In the genomic region with DNA sequence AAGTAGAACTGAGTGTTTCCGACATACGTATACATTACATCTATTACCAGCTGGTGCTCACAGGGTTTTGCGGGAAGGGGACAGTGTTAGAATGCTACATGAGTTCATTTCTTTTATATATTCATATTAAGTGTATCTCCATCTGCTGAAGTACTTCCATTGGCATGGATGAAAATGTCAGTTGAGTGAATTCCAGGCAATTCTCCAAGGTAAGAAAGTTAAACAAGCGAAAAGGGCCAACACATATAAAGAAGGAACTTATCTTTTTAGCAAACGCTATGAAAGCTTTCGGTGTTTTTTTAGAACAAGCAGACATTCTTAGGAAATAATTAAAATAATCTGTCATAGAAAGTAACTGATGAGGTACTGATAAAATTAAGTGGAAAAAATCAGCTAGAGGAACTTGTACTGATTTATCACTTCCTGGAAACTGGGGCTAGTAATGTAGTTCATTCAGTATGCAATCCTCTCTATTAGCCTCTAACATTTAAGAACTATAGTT, we compare ENCODE assay signal across 15 cellular contexts. TPM values are rescaled to one million over a fixed set of nuclear protein-coding genes. Genes with fewer than 3 reads are reported as not detected.
DNase-seq lines count a peak whose midpoint lies in the region; ATAC-seq and TF ChIP-seq lines count a peak whose summit lies in the region.
"Had no signal": no experiment of that assay in that cellular context is flagged by ENCODE, and none has a peak within 500 bp of the region (broad histone marks: within the 10 kb centered on the region; RNA-seq: fewer than 3 reads in every experiment).

No MANE protein-coding gene starts in this region.

- H3K27me3 Mint-ChIP-seq in activated T-cell treated with anti-CD3 and anti-CD28 coated beads, Interleukin-2, amount 50 U/mL, for 72 hours (ENCODE audit: low read depth) = no peaks in the 10 kb centered on the region
- no peaks in the 10 kb centered on the region for H3K27me3 Mint-ChIP-seq in activated T-helper 2 cell treated with anti-CD3 and anti-CD28 coated beads, Interferon-gamma antibody, Interleukin-2, Interleukin-4, amounts not matched to agents 10 μg/mL and 5 μg/mL and 100 μg/mL, durations not matched to agents 14 hours and 24 hours and 36 hours (ENCODE audit: low read depth)
- H3K27me3 Mint-ChIP-seq: natural killer cell treated with Interleukin-12 subunit alpha and Interleukin-12 subunit beta and Interleukin-15 and Interleukin-18, amount 100 ng/mL, for 72 hours had no signal

- no peaks in the 10 kb centered on the region for H3K9me3 ChIP-seq in thyroid gland

- TF ChIP-seq CTCF in fibroblast of villous mesenchyme (IDR thresholded peaks at IDR 0.05; ENCODE audit: insufficient read depth, low read depth, low read length) = no peak
- no peak for TF ChIP-seq CTCF in thyroid gland (IDR thresholded peaks at IDR 0.05)

- peaks cover 29% of the 10 kb centered on the region for H3K4me1 Mint-ChIP-seq in activated T-cell treated with anti-CD3 and anti-CD28 coated beads, Interleukin-2, amount 50 U/mL, for 72 hours (ENCODE audit: low read depth)
- peaks cover 23% of the 10 kb centered on the region for H3K4me1 Mint-ChIP-seq in activated T-helper 2 cell treated with anti-CD3 and anti-CD28 coated beads, Interferon-gamma antibody, Interleukin-2, Interleukin-4, amounts not matched to agents 10 μg/mL and 5 μg/mL and 100 μg/mL, durations not matched to agents 14 hours and 24 hours and 36 hours (ENCODE audit: low read depth)

- ATAC-seq in activated T-cell treated with anti-CD3 and anti-CD28 coated beads, Interleukin-2, amount 50 U/mL, for 72 hours (replicated peaks in 1 of 2) = no peak
- ATAC-seq: natural killer cell treated with Interleukin-12 subunit alpha and Interleukin-12 subunit beta and Interleukin-15 and Interleukin-18, amount 100 ng/mL, for 72 hours had no signal

- H3K4me3 ChIP-seq in fibroblast of villous mesenchyme (ENCODE audit: low read depth, low read length) (no peak overlapping the region), thyroid gland (replicated peaks in 1 of 3) (no peak overlapping the region)
- H3K4me3 ChIP-seq: lung had no signal

- no peaks in the 10 kb centered on the region for H3K27me3 ChIP-seq in thyroid gland

- H3K36me3 Mint-ChIP-seq in activated T-cell treated with anti-CD3 and anti-CD28 coated beads, Interleukin-2, amount 50 U/mL, for 72 hours (ENCODE audit: insufficient read depth in 2 of 2) = peaks cover 4 to 7% of the 10 kb centered on the region in 2 donors
- H3K36me3 Mint-ChIP-seq in activated T-helper 2 cell treated with anti-CD3 and anti-CD28 coated beads, Interferon-gamma antibody, Interleukin-2, Interleukin-4, amounts not matched to agents 10 μg/mL and 5 μg/mL and 100 μg/mL, durations not matched to agents 14 hours and 24 hours and 36 hours (ENCODE audit: low read depth) = peaks cover 41% of the 10 kb centered on the region

- WGBS in thyroid gland, 2 donors = 48 to 58% methylated on average over 6 of the region's 6 CpGs

- H3K4me1 ChIP-seq in thyroid gland = peaks cover 23% of the 10 kb centered on the region in 2 donors

- TF ChIP-seq POLR2A in thyroid gland (IDR thresholded peaks at IDR 0.05) = no peak

- peak overlapping the region in 1 of 2 donors; percentile 41 for H3K4me3 Mint-ChIP-seq in activated T-cell treated with anti-CD3 and anti-CD28 coated beads, Interleukin-2, amount 50 U/mL, for 72 hours
- peak overlapping the region; percentile 2 for H3K4me3 Mint-ChIP-seq in activated T-helper 2 cell treated with anti-CD3 and anti-CD28 coated beads, Interferon-gamma antibody, Interleukin-2, Interleukin-4, amounts not matched to agents 10 μg/mL and 5 μg/mL and 100 μg/mL, durations not matched to agents 14 hours and 24 hours and 36 hours (ENCODE audit: low read depth)
- H3K4me3 Mint-ChIP-seq: natural killer cell treated with Interleukin-12 subunit alpha and Interleukin-12 subunit beta and Interleukin-15 and Interleukin-18, amount 100 ng/mL, for 72 hours; T-helper 2 cell treated with Interferon-gamma antibody and Interleukin-4, amounts not matched to agents 5 μg/mL and 100 μg/mL, for 36 hours had no signal

- intact Hi-C loops in activated T-helper 2 cell treated with anti-CD3 and anti-CD28 coated beads, Interferon-gamma antibody, Interleukin-2, Interleukin-4, amounts not matched to agents 10 μg/mL and 5 μg/mL and 100 μg/mL, durations not matched to agents 14 hours and 24 hours and 36 hours (cut with micrococcal nuclease) = loop anchor here (1.0 to 5.0 kb wide), 4 partner anchors 10 to 216 kb away; partner anchors contain the start of genes ECHDC1, MTCL3 and RNF146
- intact Hi-C loops in thyroid gland (cut with DNase I) = loop anchor here (10.0 kb wide), 1 partner anchor 124 kb away; no protein-coding TSS in a partner anchor

- H3K36me3 ChIP-seq in thyroid gland = no peaks in the 10 kb centered on the region

- H3K27ac Mint-ChIP-seq in activated T-cell treated with anti-CD3 and anti-CD28 coated beads, Interleukin-2, amount 50 U/mL, for 72 hours = peak overlapping the region; percentile 77
- peak overlapping the region; percentile 72 for H3K27ac Mint-ChIP-seq in activated T-helper 2 cell treated with anti-CD3 and anti-CD28 coated beads, Interferon-gamma antibody, Interleukin-2, Interleukin-4, amounts not matched to agents 10 μg/mL and 5 μg/mL and 100 μg/mL, durations not matched to agents 14 hours and 24 hours and 36 hours
- H3K27ac Mint-ChIP-seq: natural killer cell treated with Interleukin-12 subunit alpha and Interleukin-12 subunit beta and Interleukin-15 and Interleukin-18, amount 100 ng/mL, for 72 hours; T-helper 2 cell treated with Interferon-gamma antibody and Interleukin-4, amounts not matched to agents 5 μg/mL and 100 μg/mL, for 36 hours had no signal

- DNase-seq in activated T-cell treated with anti-CD3 and anti-CD28 coated beads, Interleukin-2, amount 50 U/mL, for 72 hours = no peak
- DNase-seq in activated T-cell treated with anti-CD3 and anti-CD28 coated beads for 4 hours (no peak), fibroblast of villous mesenchyme (ENCODE audit: low read depth) (peak; percentile 4), thyroid gland (no peak), mesenteric fat pad (ENCODE audit: low spot score) (no peak), NCI-H2029 treated with DMSO at 0.1 percent for 48 hours (lab: John Stamatoyannopoulos, UW) (no peak), iPS-NIHi7 (ENCODE audit: extremely low spot score) (no peak)
- DNase-seq in activated T-helper 2 cell treated with anti-CD3 and anti-CD28 coated beads, Interferon-gamma antibody, Interleukin-2, Interleukin-4, amounts not matched to agents 10 μg/mL and 5 μg/mL and 100 μg/mL, durations not matched to agents 14 hours and 24 hours and 36 hours (ENCODE audit: low spot score) = no peak
- DNase-seq: activated CD4-positive, alpha-beta T cell treated with anti-CD3 and anti-CD28 coated beads for 4 hours; NCI-H1930; NCI-H526; OCI-M1 had no signal

- no peaks in the 10 kb centered on the region for H3K9me3 Mint-ChIP-seq in activated T-cell treated with anti-CD3 and anti-CD28 coated beads, Interleukin-2, amount 50 U/mL, for 72 hours
- H3K9me3 Mint-ChIP-seq in activated T-helper 2 cell treated with anti-CD3 and anti-CD28 coated beads, Interferon-gamma antibody, Interleukin-2, Interleukin-4, amounts not matched to agents 10 μg/mL and 5 μg/mL and 100 μg/mL, durations not matched to agents 14 hours and 24 hours and 36 hours = no peaks in the 10 kb centered on the region
- H3K9me3 Mint-ChIP-seq: natural killer cell treated with Interleukin-12 subunit alpha and Interleukin-12 subunit beta and Interleukin-15 and Interleukin-18, amount 100 ng/mL, for 72 hours; T-helper 2 cell treated with Interferon-gamma antibody and Interleukin-4, amounts not matched to agents 5 μg/mL and 100 μg/mL, for 36 hours had no signal

- peak overlapping the region in 2 of 3 donors; percentile 2 to 11 for H3K27ac ChIP-seq in thyroid gland

RNA-seq across cellular contexts. Expression of gene RNF146, which starts 34.6 kb away (rescaled TPM):
- total RNA-seq in activated T-cell treated with anti-CD3 and anti-CD28 coated beads, Interleukin-2, amount 50 U/mL, for 72 hours = 10 to 100 TPM; 26.6 to 27.2 TPM
- 18.7 and 19.1 TPM in 2 replicates for total RNA-seq in activated T-helper 2 cell treated with anti-CD3 and anti-CD28 coated beads, Interferon-gamma antibody, Interleukin-2, Interleukin-4, amounts not matched to agents 10 μg/mL and 5 μg/mL and 100 μg/mL, durations not matched to agents 14 hours and 24 hours and 36 hours
- total RNA-seq in fibroblast of villous mesenchyme (45.7 and 58.7 TPM in 2 replicates), thyroid gland (100 to 1,000 TPM in 2 of 4 donors, 10 to 100 TPM in 2; 68.5 to 138 (median 94.6) TPM), mesenteric fat pad (41.7 TPM)

RNA-seq across cellular contexts. Expression of gene ECHDC1, which starts 42.2 kb away (rescaled TPM):
- 10 to 100 TPM; 46.9 to 53.6 TPM for total RNA-seq in activated T-cell treated with anti-CD3 and anti-CD28 coated beads, Interleukin-2, amount 50 U/mL, for 72 hours
- total RNA-seq in activated T-helper 2 cell treated with anti-CD3 and anti-CD28 coated beads, Interferon-gamma antibody, Interleukin-2, Interleukin-4, amounts not matched to agents 10 μg/mL and 5 μg/mL and 100 μg/mL, durations not matched to agents 14 hours and 24 hours and 36 hours = 60.9 and 61.6 TPM in 2 replicates
- total RNA-seq in fibroblast of villous mesenchyme (60.9 and 77.3 TPM in 2 replicates), thyroid gland (100 to 1,000 TPM in 1 of 4 donors, 10 to 100 TPM in 3; 55.4 to 149 (median 71.5) TPM), mesenteric fat pad (70.7 TPM)
